17 cellular contexts compared by ENCODE assay signal in the genomic region with DNA sequence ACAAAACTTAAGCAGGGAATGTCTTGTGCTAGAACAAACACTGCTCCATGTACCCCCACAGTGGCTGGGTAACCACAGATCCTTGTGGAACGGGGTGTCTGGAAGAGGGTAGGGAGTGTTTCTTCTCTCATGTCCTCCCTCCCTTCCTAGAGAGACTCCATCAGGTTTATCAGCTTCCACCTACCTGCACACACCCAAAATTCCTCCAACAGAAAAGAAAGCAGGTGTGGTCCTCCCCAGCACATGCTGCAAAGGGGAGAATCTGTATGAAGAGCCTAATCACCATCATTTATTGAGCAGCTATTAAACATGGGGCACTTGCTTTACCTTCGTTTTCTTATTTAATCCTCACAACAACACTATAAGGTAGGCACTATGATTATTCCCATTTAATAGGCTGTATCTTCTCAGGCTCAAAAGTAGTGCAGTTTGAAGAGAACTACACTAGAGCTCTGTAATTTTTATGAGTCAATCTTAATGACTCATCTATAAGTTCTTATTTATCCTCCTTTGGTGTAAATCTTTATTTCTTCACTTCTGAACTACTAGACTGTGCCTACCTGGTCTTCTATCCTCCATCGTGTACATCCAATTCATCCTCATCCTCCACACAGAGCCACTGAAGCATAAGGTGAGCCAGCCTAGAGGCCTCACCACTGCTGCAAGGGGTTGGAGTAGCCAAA. TPM values are rescaled to one million over a fixed set of nuclear protein-coding genes. Genes with fewer than 3 reads are reported as not detected.
DNase-seq lines count a peak whose midpoint lies in the region; ATAC-seq, FAIRE-seq and TF ChIP-seq lines count a peak whose summit lies in the region.
"Had no signal": no experiment of that assay in that cellular context is flagged by ENCODE, and none has a peak within 500 bp of the region (broad histone marks: within the 10 kb centered on the region; RNA-seq: fewer than 3 reads in every experiment).

No MANE protein-coding gene starts in this region.

- no peak for TF ChIP-seq RAD21 in HCT116 (IDR thresholded peaks at IDR 0.05; ENCODE audit: low read depth)

- POLR2A ChIA-PET in HCT116 (lab: Charles Lee), result no interaction called here

- H3K9ac ChIP-seq in HCT116 (ENCODE audit: low read length) (no peak overlapping the region), mammary epithelial cell (ENCODE audit: insufficient read depth, low read length) (no peak overlapping the region), MM.1S (ENCODE audit: low read length) (no peak overlapping the region)

- H3F3A ChIP-seq in MM.1S (ENCODE audit: insufficient read depth, low read length), result no peaks in the 10 kb centered on the region

- H3K9me3 ChIP-seq in HCT116 (ENCODE audit: control insufficient read depth in 1 of 2, insufficient read depth in 1 of 2, low read depth in 1 of 2, low read length in 2 of 2), result no peaks in the 10 kb centered on the region
- no peaks in the 10 kb centered on the region for H3K9me3 ChIP-seq in mammary epithelial cell (replicated peaks; ENCODE audit: insufficient read depth, low read length)
- no peaks in the 10 kb centered on the region for H3K9me3 ChIP-seq in small intestine (ENCODE audit: control insufficient read depth, low read depth)
- no peaks in the 10 kb centered on the region for H3K9me3 ChIP-seq in MM.1S (replicated peaks; ENCODE audit: insufficient read depth, low read length)
- H3K9me3 ChIP-seq: HAP-1, SJCRH30 had no signal

- no peak for DNase-seq in HCT116 (ENCODE audit: low read depth, low spot score)
- DNase-seq in mammary epithelial cell, result peak; percentile 18
- DNase-seq in iris pigment epithelial cell (ENCODE audit: low read depth), result peak; percentile 4
- peak; percentile 25 for DNase-seq in small intestine
- no peak for DNase-seq in effector CD8-positive, alpha-beta T cell (lab: John Stamatoyannopoulos, UW)
- DNase-seq in iPS-NIHi7 (ENCODE audit: extremely low spot score), result no peak
- no peak for DNase-seq in MM.1S
- DNase-seq: AML-193, DMS79, NCI-H1105, NCI-H1694 treated with DMSO at 0.1 percent for 48 hours, RPMI8226, SJCRH30 had no signal

- CTCF ChIA-PET in HCT116 (lab: Charles Lee) (no interaction called here), mammary epithelial cell (lab: Charles Lee; ENCODE audit: low non-redundant PET) (interaction anchor here (0.5 kb wide), 1 partner anchor 165 kb away, joined by 5 read pairs; no protein-coding TSS in a partner anchor)

- H3K9me2 ChIP-seq in HCT116 (ENCODE audit: insufficient read depth), result 0 out of 2 replicates have a peak, but pooled peaks cover 4% of the 10 kb centered on the region
- H3K9me2 ChIP-seq in MM.1S (replicated peaks; ENCODE audit: insufficient read depth, low read length), result no peaks in the 10 kb centered on the region

- H3K36me3 ChIP-seq in HCT116 (ENCODE audit: control insufficient read depth in 1 of 2, insufficient read depth in 2 of 2, low read length in 2 of 2) (no peaks in the 10 kb centered on the region), mammary epithelial cell (ENCODE audit: insufficient read depth, low read length) (no peaks in the 10 kb centered on the region), small intestine (ENCODE audit: control insufficient read depth in 2 of 2, insufficient read depth in 2 of 2, low read length in 2 of 2) (no peaks in the 10 kb centered on the region), MM.1S (replicated peaks; ENCODE audit: insufficient read depth, low read length) (no peaks in the 10 kb centered on the region)
- H3K36me3 ChIP-seq: HAP-1, SJCRH30 had no signal

- H3K4me3 ChIP-seq in HCT116 (replicated peaks in 1 of 2; ENCODE audit: low read depth in 1 of 2, low read length in 2 of 2), result no peak overlapping the region
- no peak overlapping the region for H3K4me3 ChIP-seq in mammary epithelial cell (replicated peaks in 1 of 3; ENCODE audit: insufficient read depth in 1 of 3, low read depth in 2 of 3, low read length in 3 of 3)
- H3K4me3 ChIP-seq in small intestine (ENCODE audit: low read depth in 1 of 2, low read length in 2 of 2), result no peak overlapping the region
- no peak overlapping the region for H3K4me3 ChIP-seq in MM.1S (ENCODE audit: low read length)
- H3K4me3 ChIP-seq: HAP-1, SJCRH30 had no signal

- H3K4me2 ChIP-seq in HCT116 (ENCODE audit: low read length), result no peak overlapping the region
- no peak overlapping the region for H3K4me2 ChIP-seq in mammary epithelial cell (ENCODE audit: insufficient read depth, low read depth, low read length)
- no peak overlapping the region for H3K4me2 ChIP-seq in MM.1S (ENCODE audit: low read depth, low read length)

- RAD21 ChIA-PET in HCT116 (lab: Charles Lee; ENCODE audit: low non-redundant PET in 1 of 2, low total read pairs in 2 of 2, uncharacterized antibody in 2 of 2, unreplicated experiment in 2 of 2), result no interaction called here

- H3K27me3 ChIP-seq in HCT116 (ENCODE audit: insufficient read depth, low read length) (no peaks in the 10 kb centered on the region), mammary epithelial cell (ENCODE audit: insufficient read depth, low read length) (no peaks in the 10 kb centered on the region), small intestine (ENCODE audit: control insufficient read depth in 2 of 2, insufficient read depth in 2 of 2, low read length in 2 of 2) (no peaks in the 10 kb centered on the region), MM.1S (replicated peaks; ENCODE audit: insufficient read depth, low read length) (no peaks in the 10 kb centered on the region)
- H3K27me3 ChIP-seq: SJCRH30 had no signal

- FAIRE-seq in small intestine (lab: Jason Lieb, UNC), result no peak

- no peaks in the 10 kb centered on the region for H4K20me1 ChIP-seq in HCT116 (ENCODE audit: insufficient read depth)
- H4K20me1 ChIP-seq in mammary epithelial cell (ENCODE audit: insufficient read depth, low read length), result no peaks in the 10 kb centered on the region
- H4K20me1 ChIP-seq in MM.1S (ENCODE audit: insufficient read depth, low read length), result no peaks in the 10 kb centered on the region

- TF ChIP-seq POLR2A in HCT116 (IDR thresholded peaks at IDR 0.05; ENCODE audit: borderline replicate concordance, extremely low read depth, insufficient read depth, insufficient read length), result no peak

- no peak overlapping the region for H3K27ac ChIP-seq in HCT116 (ENCODE audit: low read depth, low read length)
- H3K27ac ChIP-seq in mammary epithelial cell (ENCODE audit: insufficient read depth, low read depth, low read length), result no peak overlapping the region
- H3K27ac ChIP-seq in small intestine (ENCODE audit: low read depth in 1 of 2, low read length in 1 of 2), result peak overlapping the region in 1 of 2 donors; percentile 73
- H3K27ac ChIP-seq in MM.1S (ENCODE audit: low read length), result no peak overlapping the region
- H3K27ac ChIP-seq: SJCRH30 had no signal

- dilution Hi-C loops in mammary epithelial cell (cut with HindIII; ENCODE audit: low sequenced_read_pairs), result loop anchor here (5.0 kb wide), 1 partner anchor 64 kb away; no protein-coding TSS in a partner anchor

- H3K4me1 ChIP-seq in HCT116 (ENCODE audit: control insufficient read depth in 1 of 2, insufficient read depth in 2 of 2, low read length in 2 of 2), result no peaks in the 10 kb centered on the region
- H3K4me1 ChIP-seq in mammary epithelial cell (ENCODE audit: insufficient read depth, low read length), result peaks cover 6% of the 10 kb centered on the region
- H3K4me1 ChIP-seq in small intestine (ENCODE audit: control insufficient read depth in 2 of 2, insufficient read depth in 1 of 2, low read depth in 1 of 2, low read length in 1 of 2), result peaks cover 0 to 8% of the 10 kb centered on the region in 2 donors
- no peaks in the 10 kb centered on the region for H3K4me1 ChIP-seq in MM.1S (ENCODE audit: low read length)
- H3K4me1 ChIP-seq: HAP-1, SJCRH30 had no signal

- 90% methylated on average over 3 of the region's 3 CpGs for WGBS in mammary epithelial cell (ENCODE audit: low coverage, missing lambda C conversion rate)
- 74 to 77% (median 74%) methylated on average over 3 of the region's 3 CpGs for WGBS in small intestine, 3 donors

- no peak for ATAC-seq in HCT116

- H3K79me2 ChIP-seq in HCT116 (ENCODE audit: insufficient read depth, low read length), result no peaks in the 10 kb centered on the region
- H3K79me2 ChIP-seq in mammary epithelial cell (ENCODE audit: insufficient read depth, low read length), result no peaks in the 10 kb centered on the region
- H3K79me2 ChIP-seq in MM.1S (ENCODE audit: low read length), result no peaks in the 10 kb centered on the region

- in situ Hi-C loops in mammary epithelial cell (cut with MboI; ENCODE audit: low sequenced_read_pairs in 2 of 2), result no loop called here

- intact Hi-C loops in HCT116 (cut with micrococcal nuclease) (no loop called here), mammary epithelial cell (cut with micrococcal nuclease) (no loop called here)

- H2AFZ ChIP-seq in HCT116 (ENCODE audit: low read depth, low read length, poor library complexity, severe bottlenecking) (peak overlapping the region; percentile 22), mammary epithelial cell (ENCODE audit: low read depth, low read length) (peak overlapping the region; percentile 27), MM.1S (ENCODE audit: low read length) (no peak overlapping the region)

- no TSS peak for BruUV-seq in HCT116 (replicated peaks; lab: Mats Ljungman, UMichigan)
- no TSS peak for BruUV-seq in mammary epithelial cell (replicated peaks; lab: Mats Ljungman, UMichigan)

- TF ChIP-seq CTCF in HCT116 (IDR thresholded peaks at IDR 0.05 in 2 of 3, conservative IDR thresholded peaks at IDR 0.05 in 1 of 3; ENCODE audit: borderline replicate concordance in 1 of 3, insufficient read depth in 1 of 3, low read depth in 2 of 3, low read length in 2 of 3), result no peak
- TF ChIP-seq CTCF in mammary epithelial cell (conservative IDR thresholded peaks at IDR 0.05 in 1 of 2, IDR thresholded peaks at IDR 0.05 in 1 of 2; ENCODE audit: extremely low read depth in 1 of 2, insufficient read depth in 1 of 2, low read depth in 1 of 2, low read length in 2 of 2), result no peak
- TF ChIP-seq CTCF in MM.1S (IDR thresholded peaks at IDR 0.05; ENCODE audit: low read length), result no peak

TF ChIP-seq in HCT116, 20 proteins besides CTCF, POLR2A, EP300 and RAD21 (continues in another document):
- TF ChIP-seq ZNF274 (IDR thresholded peaks at IDR 0.05; ENCODE audit: low read depth, low read length), result no peak
- no peak for TF ChIP-seq YY1 (IDR thresholded peaks at IDR 0.05; ENCODE audit: extremely low read depth, insufficient replicate concordance, low read depth, low read length)
- TF ChIP-seq JUND (IDR thresholded peaks at IDR 0.05), result no peak
- no peak for TF ChIP-seq SRF (IDR thresholded peaks at IDR 0.05; ENCODE audit: low read depth)

RNA-seq across cellular contexts. Expression of gene C9orf40, which starts 31.6 kb away (rescaled TPM):
- total RNA-seq in HCT116 (2021; ENCODE audit: unreplicated experiment) (12.8 TPM), mammary epithelial cell (1 to 10 TPM; 5.3 to 8.1 TPM)
- 4.3 and 5.4 TPM in 2 replicates for polyA plus RNA-seq in HCT116 (2012)
- polyA plus RNA-seq in mammary epithelial cell (3.0 TPM), small intestine (10 to 100 TPM in 2 of 3 donors, 1 to 10 TPM in 1; 9.5 to 11.9 (median 11.0) TPM)
- 4.8 TPM for polyA minus RNA-seq in mammary epithelial cell

RNA-seq across cellular contexts. Expression of gene TRPM6, which starts 33.4 kb away (rescaled TPM):
- 0.44 TPM for total RNA-seq in HCT116 (2021; ENCODE audit: unreplicated experiment)
- polyA plus RNA-seq in HCT116 (2012), result 0.18 and 0.21 TPM in 2 replicates
- total RNA-seq in mammary epithelial cell, result 1 to 10 TPM; 1.5 to 3.0 TPM
- polyA plus RNA-seq in mammary epithelial cell, result 0.19 TPM
- polyA minus RNA-seq in mammary epithelial cell, result not detected
- 1 to 10 TPM in 2 of 3 donors, under 1 TPM in 1; 0.73 to 2.4 (median 1.8) TPM for polyA plus RNA-seq in small intestine
- total RNA-seq: LHCN-M2, OCI-LY7 had no signal
- polyA plus RNA-seq: CD14-positive monocyte had no signal

Comparison
In these comparisons a context has a peak if more than half of its experiments do, and no peak if none do; other contexts are left out.
1. DNase-seq: peak in mammary epithelial cell (single experiment), iris pigment epithelial cell (single experiment) and small intestine (single experiment); none in HCT116 (single experiment), effector CD8-positive, alpha-beta T cell (single experiment), iPS-NIHi7 (single experiment) and MM.1S (single experiment).